ENCODE assay signal across 11 cellular contexts in genomic region chr2:101004671-101005325, GRCh38. TPM values are rescaled to one million over a fixed set of nuclear protein-coding genes. Genes with fewer than 3 reads are reported as not detected.
DNase-seq lines count a peak whose midpoint lies in the region; ATAC-seq and TF ChIP-seq lines count a peak whose summit lies in the region.
"Had no signal": no experiment of that assay in that cellular context is flagged by ENCODE, and none has a peak within 500 bp of the region (broad histone marks: within the 10 kb centered on the region; RNA-seq: fewer than 3 reads in every experiment).

No MANE protein-coding gene starts in this region.

- no peaks in the 10 kb centered on the region for H3K27me3 ChIP-seq in CD4-positive, CD25-positive, alpha-beta regulatory T cell (ENCODE audit: control insufficient read depth, insufficient read depth, low read length)
- H3K27me3 ChIP-seq in testis = no peaks in the 10 kb centered on the region

- ATAC-seq in CD4-positive, CD25-positive, alpha-beta regulatory T cell (ENCODE audit: low read depth in 2 of 2) = no peak
- no peak for ATAC-seq in naive thymus-derived CD8-positive, alpha-beta T cell
- ATAC-seq in HG03442 (IDR thresholded peaks at IDR 0.05; ENCODE audit: unreplicated experiment) (no peak), HG03175 (IDR thresholded peaks at IDR 0.05; ENCODE audit: unreplicated experiment) (no peak)

- peak overlapping the region; percentile 72 to 98 (median 96) for H3K4me3 Mint-ChIP-seq in CD4-positive, CD25-positive, alpha-beta regulatory T cell
- peak overlapping the region; percentile 99 for H3K4me3 Mint-ChIP-seq in HFFc6
- H3K4me3 Mint-ChIP-seq in activated naive CD8-positive, alpha-beta T cell treated with anti-CD3 and anti-CD28 coated beads for 36 hours = peak overlapping the region; percentile 100
- H3K4me3 Mint-ChIP-seq in naive thymus-derived CD8-positive, alpha-beta T cell = peak overlapping the region in 8 of 10 donors; percentile 12 to 97 (median 88)

- no peaks in the 10 kb centered on the region for H3K9me3 ChIP-seq in CD4-positive, CD25-positive, alpha-beta regulatory T cell (ENCODE audit: control insufficient read depth in 2 of 2, low read length in 2 of 2)
- no peaks in the 10 kb centered on the region for H3K9me3 ChIP-seq in testis

- no peak for DNase-seq in CD4-positive, CD25-positive, alpha-beta regulatory T cell
- DNase-seq in HFFc6 (no peak), testis (no peak), NCI-H226 (no peak)
- no peak for DNase-seq in activated naive CD8-positive, alpha-beta T cell treated with anti-CD3 and anti-CD28 coated beads for 36 hours
- no peak for DNase-seq in naive thymus-derived CD8-positive, alpha-beta T cell
- DNase-seq: foreskin fibroblast, substantia nigra, T-helper 9 cell had no signal

- POLR2A ChIA-PET in naive thymus-derived CD8-positive, alpha-beta T cell (lab: Charles Lee) = no interaction called here

- H3K27me3 Mint-ChIP-seq in CD4-positive, CD25-positive, alpha-beta regulatory T cell = no peaks in the 10 kb centered on the region
- H3K27me3 Mint-ChIP-seq in HFFc6 (ENCODE audit: insufficient read depth) = peaks cover 3% of the 10 kb centered on the region; the same call in 1 of the 2 replicates
- H3K27me3 Mint-ChIP-seq in activated naive CD8-positive, alpha-beta T cell treated with anti-CD3 and anti-CD28 coated beads for 36 hours = no peaks in the 10 kb centered on the region
- H3K27me3 Mint-ChIP-seq in naive thymus-derived CD8-positive, alpha-beta T cell = no peaks in the 10 kb centered on the region

- 87 to 93% methylated on average over 11 of the region's 11 CpGs for WGBS in testis, 2 donors

- peaks cover 11 to 53% (median 46%) of the 10 kb centered on the region in 4 donors for H3K4me1 Mint-ChIP-seq in CD4-positive, CD25-positive, alpha-beta regulatory T cell
- peaks cover 52% of the 10 kb centered on the region for H3K4me1 Mint-ChIP-seq in HFFc6 (ENCODE audit: low read depth)
- H3K4me1 Mint-ChIP-seq in activated naive CD8-positive, alpha-beta T cell treated with anti-CD3 and anti-CD28 coated beads for 36 hours = peaks cover 60% of the 10 kb centered on the region
- peaks cover 27 to 60% (median 59%) of the 10 kb centered on the region in 4 donors for H3K4me1 Mint-ChIP-seq in naive thymus-derived CD8-positive, alpha-beta T cell

- TF ChIP-seq CTCF in HFFc6 (IDR thresholded peaks at IDR 0.05) (no peak), testis (IDR thresholded peaks at IDR 0.05) (no peak)

- no peaks in the 10 kb centered on the region for H3K9me3 Mint-ChIP-seq in CD4-positive, CD25-positive, alpha-beta regulatory T cell
- H3K9me3 Mint-ChIP-seq in HFFc6 = peaks cover 5% of the 10 kb centered on the region; the same call in 1 of the 2 replicates
- H3K9me3 Mint-ChIP-seq in activated naive CD8-positive, alpha-beta T cell treated with anti-CD3 and anti-CD28 coated beads for 36 hours = no peaks in the 10 kb centered on the region
- no peaks in the 10 kb centered on the region for H3K9me3 Mint-ChIP-seq in naive thymus-derived CD8-positive, alpha-beta T cell

- H3K27ac ChIP-seq in CD4-positive, CD25-positive, alpha-beta regulatory T cell (ENCODE audit: insufficient read depth, low read length, poor library complexity, severe bottlenecking) = peak overlapping the region; percentile 86
- no peak overlapping the region for H3K27ac ChIP-seq in testis

- peak overlapping the region; percentile 50 to 95 (median 85) for H3K27ac Mint-ChIP-seq in CD4-positive, CD25-positive, alpha-beta regulatory T cell
- H3K27ac Mint-ChIP-seq in HFFc6 = peak overlapping the region; percentile 96
- peak overlapping the region; percentile 95 for H3K27ac Mint-ChIP-seq in activated naive CD8-positive, alpha-beta T cell treated with anti-CD3 and anti-CD28 coated beads for 36 hours
- peak overlapping the region; percentile 65 to 99 (median 94) for H3K27ac Mint-ChIP-seq in naive thymus-derived CD8-positive, alpha-beta T cell

- no peak overlapping the region for H3K4me3 ChIP-seq in CD4-positive, CD25-positive, alpha-beta regulatory T cell (ENCODE audit: low read depth, low read length)
- H3K4me3 ChIP-seq in testis = no peak overlapping the region

- intact Hi-C loops in testis (cut with DNase I; ENCODE audit: low total_unique reads) = no loop called here

- peaks cover 54% of the 10 kb centered on the region for H3K36me3 Mint-ChIP-seq in CD4-positive, CD25-positive, alpha-beta regulatory T cell
- H3K36me3 Mint-ChIP-seq in HFFc6 (ENCODE audit: low read depth) = peaks cover 59% of the 10 kb centered on the region
- peaks cover 68% of the 10 kb centered on the region for H3K36me3 Mint-ChIP-seq in activated naive CD8-positive, alpha-beta T cell treated with anti-CD3 and anti-CD28 coated beads for 36 hours
- peaks cover 3 to 71% (median 37%) of the 10 kb centered on the region in 3 donors for H3K36me3 Mint-ChIP-seq in naive thymus-derived CD8-positive, alpha-beta T cell

- H3K36me3 ChIP-seq in CD4-positive, CD25-positive, alpha-beta regulatory T cell (ENCODE audit: control insufficient read depth, insufficient read depth, low read length) = peaks cover 50% of the 10 kb centered on the region
- H3K36me3 ChIP-seq in testis (ENCODE audit: low read depth, missing control alignments) = no peaks in the 10 kb centered on the region

- peaks cover 29% of the 10 kb centered on the region for H3K4me1 ChIP-seq in CD4-positive, CD25-positive, alpha-beta regulatory T cell (ENCODE audit: control insufficient read depth, insufficient read depth, low read length, poor library complexity, severe bottlenecking)
- peaks cover 13% of the 10 kb centered on the region for H3K4me1 ChIP-seq in testis

- TF ChIP-seq POLR2A in testis (IDR thresholded peaks at IDR 0.05) = no peak

RNA-seq across cellular contexts. Expression of gene RPL31, which starts 2.7 kb away (rescaled TPM):
- 1,403 TPM for total RNA-seq in CD4-positive, CD25-positive, alpha-beta regulatory T cell
- polyA plus RNA-seq in CD4-positive, CD25-positive, alpha-beta regulatory T cell = 1,000 to 10,000 TPM; 4,367 to 6,850 (median 5,510) TPM
- 1,000 to 10,000 TPM in 5 of 6 experiments, 100 to 1,000 TPM in 1; 947 to 1,348 (median 1,137) TPM for total RNA-seq in HFFc6 (2021; fragmentation: NEBNext Ultra II Directional; extraction: Animal tissue kit (Norgen Biotek cat#: 25700))
- 1,000 to 10,000 TPM; 1,614 to 1,628 TPM for total RNA-seq in activated naive CD8-positive, alpha-beta T cell treated with anti-CD3 and anti-CD28 coated beads for 36 hours
- total RNA-seq in naive thymus-derived CD8-positive, alpha-beta T cell = 1,000 to 10,000 TPM; 2,599 to 2,788 TPM
- 1,000 to 10,000 TPM; 7,517 to 8,494 (median 8,327) TPM for polyA plus RNA-seq in naive thymus-derived CD8-positive, alpha-beta T cell
- 100 to 1,000 TPM; 404 to 715 TPM for total RNA-seq in testis
- polyA plus RNA-seq in testis (ENCODE audit: insufficient read depth, low read depth, low replicate concordance) = 1,643 TPM
